In the genomic region with DNA sequence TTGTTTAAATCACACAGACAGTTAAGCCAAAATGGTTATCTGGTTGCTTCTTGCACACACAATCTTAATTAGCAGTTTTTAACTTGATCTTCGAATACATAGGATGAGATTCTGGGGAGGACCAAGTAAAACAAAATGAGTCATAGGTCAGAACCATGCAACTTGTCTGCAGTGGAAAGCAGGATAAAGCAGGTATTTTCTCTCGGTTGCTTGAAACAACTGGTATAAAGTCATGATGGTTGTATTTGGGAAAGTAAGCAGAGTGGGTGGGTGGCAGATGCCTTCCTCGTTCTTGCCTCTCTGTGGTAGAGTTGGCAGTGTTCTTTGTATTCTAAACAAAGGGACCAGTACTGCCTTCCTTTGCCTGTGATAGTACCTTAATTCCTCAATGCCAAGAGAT, we compare ENCODE assay signal across 18 cellular contexts.
DNase-seq lines count a peak whose midpoint lies in the region; ATAC-seq, FAIRE-seq and TF ChIP-seq lines count a peak whose summit lies in the region.
"Had no signal": no experiment of that assay in that cellular context is flagged by ENCODE, and none has a peak within 500 bp of the region (broad histone marks: within the 10 kb centered on the region; RNA-seq: fewer than 3 reads in every experiment).

No MANE protein-coding gene starts in this region.

- no peak overlapping the region for H3K9ac ChIP-seq in H1 (replicated peaks in 1 of 4; ENCODE audit: extremely low read depth in 1 of 4, low read depth in 3 of 4, low read length in 3 of 4)
- H3K9ac ChIP-seq: BLaER1 treated with 17β-estradiol and CSF1 and Interleukin-3, amounts not matched to agents 10 nM and 100 nM had no signal

- H2BK20ac ChIP-seq in H1 (ENCODE audit: low read length): peak overlapping the region; percentile 19; the same call in 1 of the 2 replicates

- no peak overlapping the region for H4K8ac ChIP-seq in H1 (ENCODE audit: extremely low read depth, insufficient read depth, low read length)

- no peak for ATAC-seq in activated T-cell treated with anti-CD3 and anti-CD28 coated beads, Interleukin-2, amount 50 U/mL, for 72 hours (replicated peaks in 1 of 2)
- ATAC-seq in CD4-positive, alpha-beta T cell (ENCODE audit: poor library complexity): no peak
- ATAC-seq in T-cell (replicated peaks in 1 of 4) (no peak), sciatic nerve (no peak)
- ATAC-seq: A549, Right ventricle myocardium inferior had no signal

- no peak overlapping the region for H3K4me2 ChIP-seq in H1 (ENCODE audit: insufficient read depth in 1 of 2, low read depth in 2 of 2, low read length in 2 of 2)
- H3K4me2 ChIP-seq: A549; BLaER1 treated with 17β-estradiol and CSF1 and Interleukin-3, amounts not matched to agents 10 nM and 100 nM had no signal

- H4K5ac ChIP-seq in H1 (ENCODE audit: insufficient read length, low read depth, low read length): no peak overlapping the region

- no peaks in the 10 kb centered on the region for H4K20me1 ChIP-seq in H1 (replicated peaks in 1 of 2; ENCODE audit: control insufficient read depth in 1 of 2, insufficient read depth in 2 of 2, low read length in 2 of 2)
- H4K20me1 ChIP-seq: BLaER1 treated with 17β-estradiol and CSF1 and Interleukin-3, amounts not matched to agents 10 nM and 100 nM had no signal

- H3K9me3 Mint-ChIP-seq in activated T-cell treated with anti-CD3 and anti-CD28 coated beads, Interleukin-2, amount 50 U/mL, for 72 hours: no peaks in the 10 kb centered on the region
- H3K9me3 Mint-ChIP-seq in CD4-positive, alpha-beta T cell: no peaks in the 10 kb centered on the region
- H3K9me3 Mint-ChIP-seq in T-cell: no peaks in the 10 kb centered on the region

- H3K4me1 ChIP-seq in H1 (replicated peaks in 1 of 4; ENCODE audit: control insufficient read depth in 3 of 4, insufficient read depth in 4 of 4, low read length in 3 of 4): peaks cover 2 to 5% (median 4%) of the 10 kb centered on the region in 4 experiments; a peak in 4 of 7 replicates
- H3K4me1 ChIP-seq: A549; BLaER1 treated with 17β-estradiol and CSF1 and Interleukin-3, amounts not matched to agents 10 nM and 100 nM had no signal

- no peak overlapping the region for H3K27ac ChIP-seq in CD4-positive, alpha-beta T cell (ENCODE audit: low read depth, low read length)
- no peak overlapping the region for H3K27ac ChIP-seq in H1 (ENCODE audit: low read depth, low read length)
- H3K27ac ChIP-seq: A549; BLaER1 treated with 17β-estradiol and CSF1 and Interleukin-3, amounts not matched to agents 10 nM and 100 nM had no signal

- H2AFZ ChIP-seq in H1 (ENCODE audit: low read length): 0 out of 2 replicates have a peak overlapping the region, but pooled peaks have one; percentile 67

- no peak overlapping the region for H3K14ac ChIP-seq in H1 (ENCODE audit: insufficient read length)

- peaks cover 5% of the 10 kb centered on the region for H3K27me3 Mint-ChIP-seq in activated T-cell treated with anti-CD3 and anti-CD28 coated beads, Interleukin-2, amount 50 U/mL, for 72 hours (ENCODE audit: low read depth)
- no peaks in the 10 kb centered on the region for H3K27me3 Mint-ChIP-seq in CD4-positive, alpha-beta T cell
- H3K27me3 Mint-ChIP-seq in T-cell: no peaks in the 10 kb centered on the region

- H3K27me3 ChIP-seq in CD4-positive, alpha-beta T cell (ENCODE audit: control insufficient read depth, insufficient read depth, low read length): no peaks in the 10 kb centered on the region
- no peaks in the 10 kb centered on the region for H3K27me3 ChIP-seq in H1 (replicated peaks in 1 of 4; ENCODE audit: control insufficient read depth in 3 of 4, extremely low read depth in 1 of 4, insufficient read depth in 3 of 4, low read length in 3 of 4)
- H3K27me3 ChIP-seq: BLaER1 treated with 17β-estradiol and CSF1 and Interleukin-3, amounts not matched to agents 10 nM and 100 nM had no signal

- no peak for TF ChIP-seq RAD21 in H1 (IDR thresholded peaks at IDR 0.05 in 1 of 2, conservative IDR thresholded peaks at IDR 0.05 in 1 of 2; ENCODE audit: low read depth in 2 of 2, low read length in 2 of 2)

- no peak overlapping the region for H2BK120ac ChIP-seq in H1 (replicated peaks; ENCODE audit: low read depth, low read length)

- peaks cover 30% of the 10 kb centered on the region for H3K4me1 Mint-ChIP-seq in activated T-cell treated with anti-CD3 and anti-CD28 coated beads, Interleukin-2, amount 50 U/mL, for 72 hours (ENCODE audit: low read depth)
- peaks cover 28% of the 10 kb centered on the region for H3K4me1 Mint-ChIP-seq in CD4-positive, alpha-beta T cell (ENCODE audit: low read depth)
- peaks cover 18 to 29% (median 27%) of the 10 kb centered on the region in 3 donors for H3K4me1 Mint-ChIP-seq in T-cell

- H2AK5ac ChIP-seq in H1 (ENCODE audit: low read depth, low read length): no peak overlapping the region

- no peaks in the 10 kb centered on the region for H3K36me3 ChIP-seq in H1 (ENCODE audit: control insufficient read depth in 2 of 4, insufficient read depth in 4 of 4, low read length in 3 of 4)
- H3K36me3 ChIP-seq: BLaER1 treated with 17β-estradiol and CSF1 and Interleukin-3, amounts not matched to agents 10 nM and 100 nM had no signal

- peak overlapping the region; percentile 56 to 81 for H3K4me3 Mint-ChIP-seq in activated T-cell treated with anti-CD3 and anti-CD28 coated beads, Interleukin-2, amount 50 U/mL, for 72 hours
- no peak overlapping the region for H3K4me3 Mint-ChIP-seq in CD4-positive, alpha-beta T cell
- peak overlapping the region in 2 of 3 donors; percentile 70 to 74 for H3K4me3 Mint-ChIP-seq in T-cell

- no peak overlapping the region for H2BK12ac ChIP-seq in H1 (ENCODE audit: low read depth, low read length)

- H3K23ac ChIP-seq in H1 (ENCODE audit: insufficient read length): no peak overlapping the region

- no peaks in the 10 kb centered on the region for H3K9me3 ChIP-seq in CD4-positive, alpha-beta T cell (ENCODE audit: control insufficient read depth, low read length)
- H3K9me3 ChIP-seq in H1 (ENCODE audit: insufficient read depth in 2 of 2, low read depth in 1 of 2, low read length in 1 of 2): no peaks in the 10 kb centered on the region
- H3K9me3 ChIP-seq: A549; BLaER1 treated with 17β-estradiol and CSF1 and Interleukin-3, amounts not matched to agents 10 nM and 100 nM had no signal

- CTCF ChIA-PET in CD4-positive, alpha-beta T cell (lab: Charles Lee): no interaction called here
- CTCF ChIA-PET in T-cell (lab: Charles Lee) (no interaction called here), H1 (lab: Charles Lee; ENCODE audit: partially characterized antibody) (no interaction called here)

- no peak overlapping the region for H3K4ac ChIP-seq in H1 (replicated peaks; ENCODE audit: insufficient read length, low read depth, low read length)

- no peak overlapping the region for H2BK15ac ChIP-seq in H1 (ENCODE audit: low read length)

- TF ChIP-seq CTCF in CD4-positive, alpha-beta T cell (IDR thresholded peaks at IDR 0.05): no peak
- TF ChIP-seq CTCF in H1 (IDR thresholded peaks at IDR 0.05; ENCODE audit: control extremely low read depth in 1 of 3, insufficient read depth in 1 of 3, low read depth in 1 of 3, low read length in 3 of 3): no peak

- no peak overlapping the region for H3K27ac Mint-ChIP-seq in activated T-cell treated with anti-CD3 and anti-CD28 coated beads, Interleukin-2, amount 50 U/mL, for 72 hours
- peak overlapping the region; percentile 41 for H3K27ac Mint-ChIP-seq in CD4-positive, alpha-beta T cell
- H3K27ac Mint-ChIP-seq in T-cell: peak overlapping the region in 1 of 2 donors; percentile 46

- no peak overlapping the region for H3K56ac ChIP-seq in H1 (replicated peaks; ENCODE audit: insufficient read length, low read depth, low read length)

- H3K23me2 ChIP-seq in H1 (ENCODE audit: low read depth, low read length): no peaks in the 10 kb centered on the region

- H3K79me2 ChIP-seq in H1 (ENCODE audit: control insufficient read depth in 1 of 2, insufficient read depth in 2 of 2, low read length in 2 of 2): no peaks in the 10 kb centered on the region

- TF ChIP-seq EP300 in H1 (IDR thresholded peaks at IDR 0.05; ENCODE audit: borderline replicate concordance in 1 of 2, low read depth in 2 of 2, low read length in 2 of 2): no peak

- intact Hi-C loops in CD4-positive, alpha-beta T cell (cut with DNase I, micrococcal nuclease): no loop called here
- intact Hi-C loops in sciatic nerve (cut with DNase I): no loop called here

- H3K36me3 Mint-ChIP-seq in activated T-cell treated with anti-CD3 and anti-CD28 coated beads, Interleukin-2, amount 50 U/mL, for 72 hours (ENCODE audit: insufficient read depth in 2 of 2): no peaks in the 10 kb centered on the region
- H3K36me3 Mint-ChIP-seq in CD4-positive, alpha-beta T cell (ENCODE audit: low read depth): no peaks in the 10 kb centered on the region
- no peaks in the 10 kb centered on the region for H3K36me3 Mint-ChIP-seq in T-cell

- no peaks in the 10 kb centered on the region for H3K79me1 ChIP-seq in H1 (ENCODE audit: low read depth, low read length)

- no peak overlapping the region for H4K91ac ChIP-seq in H1 (replicated peaks; ENCODE audit: insufficient read length, low read length)

- WGBS in H1 (ENCODE audit: extremely low coverage in 1 of 2, insufficient coverage in 1 of 2, insufficient read length in 1 of 2, insufficient replicate concordance in 2 of 2, low coverage in 1 of 2, low lambda C conversion rate in 2 of 2, missing lambda C conversion rate in 1 of 2), 2 experiments: 89% methylated on average over 3 of the region's 3 CpGs; no CpG with 5 or more reads in 1 of the 2 experiments

- no peak for DNase-seq in activated T-cell treated with anti-CD3 and anti-CD28 coated beads, Interleukin-2, amount 50 U/mL, for 72 hours
- DNase-seq in activated T-cell treated with anti-CD3 and anti-CD28 coated beads, Interleukin-2, amount 50 U/mL, for 1 hour: no peak
- no peak for DNase-seq in CD4-positive, alpha-beta T cell
- DNase-seq in T-cell (no peak), H1 (ENCODE audit: low read depth in 1 of 2, low spot score in 2 of 2) (no peak), sciatic nerve (ENCODE audit: low spot score) (no peak), NCI-H748 treated with DMSO at 0.1 percent for 48 hours (lab: John Stamatoyannopoulos, UW) (no peak), DMS53 (lab: John Stamatoyannopoulos, UW) (no peak)
- DNase-seq: DND-41, HCEC 1CT, Kasumi-1, NCI-H1105, NCI-H1694 had no signal

- no peak overlapping the region for H2BK5ac ChIP-seq in H1 (ENCODE audit: low read depth, low read length)

- TF ChIP-seq POLR2A in H1 (IDR thresholded peaks at IDR 0.05; ENCODE audit: control extremely low read depth in 1 of 2, low read depth in 2 of 2, low read length in 2 of 2): no peak

- no peak overlapping the region for H3K4me3 ChIP-seq in H1 (ENCODE audit: extremely low read depth in 1 of 4, insufficient read depth in 2 of 4, low read depth in 3 of 4, low read length in 4 of 4)
- H3K4me3 ChIP-seq: A549; BLaER1 treated with 17β-estradiol and CSF1 and Interleukin-3, amounts not matched to agents 10 nM and 100 nM had no signal

- no peak for FAIRE-seq in H1 (lab: Jason Lieb, UNC)
- FAIRE-seq: A549, HTR-8/SVneo, RCC 7860 had no signal

- POLR2A ChIA-PET in CD4-positive, alpha-beta T cell (lab: Charles Lee): no interaction called here
- POLR2A ChIA-PET in T-cell (lab: Charles Lee) (no interaction called here), H1 (lab: Charles Lee; ENCODE audit: partially characterized antibody) (no interaction called here)

- no peak overlapping the region for H3K18ac ChIP-seq in H1 (ENCODE audit: extremely low read depth, low read length)

TF ChIP-seq in H1, 55 proteins besides CTCF, POLR2A, EP300 and RAD21 (continues in another document):
- TF ChIP-seq SAP30 (IDR thresholded peaks at IDR 0.05; ENCODE audit: insufficient read depth, insufficient replicate concordance, low read length): no peak
